Comparison of ENCODE assay signal across 7 cellular contexts in genomic region chr13:49246850-49247721, GRCh38. TPM values are rescaled to one million over a fixed set of nuclear protein-coding genes. Genes with fewer than 3 reads are reported as not detected.
A peak's percentile ranks its signal among the peaks of the same experiment; 100 is the strongest.
DNase-seq lines count a peak whose midpoint lies in the region; ATAC-seq and TF ChIP-seq lines count a peak whose summit lies in the region.

No MANE protein-coding gene starts in this region.

- WGBS in gastroesophageal sphincter (ENCODE audit: low coverage in 1 of 2), 2 donors: 0 to 2% methylated on average over 3 to 5 of the region's 6 CpGs

- H3K27me3 ChIP-seq in SU-DHL-6 (ENCODE audit: low read length) (no peaks in the 10 kb centered on the region), gastroesophageal sphincter (no peaks in the 10 kb centered on the region), rectal smooth muscle tissue (ENCODE audit: control insufficient read depth, insufficient read depth, low read length) (no peaks in the 10 kb centered on the region)

- DNase-seq in AG20443 (ENCODE audit: low spot score): no peak
- no peak for DNase-seq in SHP77 treated with DMSO at 0.1 percent for 48 hours (lab: John Stamatoyannopoulos, UW)

- H3K79me2 ChIP-seq in SU-DHL-6 (ENCODE audit: insufficient read depth, low read length): no peaks in the 10 kb centered on the region; the same call in 1 of the 2 replicates

- H3K4me3 ChIP-seq in SU-DHL-6 (ENCODE audit: insufficient read depth, low read length, poor library complexity, severe bottlenecking) (peak overlapping the region; percentile 83), gastroesophageal sphincter (peak overlapping the region; percentile 74 to 76), rectal smooth muscle tissue (ENCODE audit: low read length) (peak overlapping the region; percentile 98)

- H4K20me1 ChIP-seq in SU-DHL-6 (ENCODE audit: low read depth, low read length): no peaks in the 10 kb centered on the region

- H3K4me1 ChIP-seq in gastroesophageal sphincter: peaks cover 0 to 46% (median 4%) of the 10 kb centered on the region in 3 donors
- H3K4me1 ChIP-seq in rectal smooth muscle tissue (ENCODE audit: control insufficient read depth, insufficient read depth, low read length): peaks cover 4% of the 10 kb centered on the region

- H3K9me3 ChIP-seq in SU-DHL-6 (ENCODE audit: insufficient read depth, low read length) (no peaks in the 10 kb centered on the region), gastroesophageal sphincter (no peaks in the 10 kb centered on the region)

- peak; percentile 44 for ATAC-seq in GM18909 (IDR thresholded peaks at IDR 0.05; ENCODE audit: poor library complexity, unreplicated experiment)
- ATAC-seq in HG02852 (IDR thresholded peaks at IDR 0.05; ENCODE audit: unreplicated experiment): peak; percentile 35
- ATAC-seq in gastroesophageal sphincter: peak; percentile 77

- no peak for TF ChIP-seq EP300 in gastroesophageal sphincter (IDR thresholded peaks at IDR 0.05)

- no peaks in the 10 kb centered on the region; the same call in 1 of the 2 replicates for H3F3A ChIP-seq in SU-DHL-6 (ENCODE audit: insufficient read depth)

- no peak overlapping the region for H3K27ac ChIP-seq in SU-DHL-6 (ENCODE audit: low read depth, low read length)
- H3K27ac ChIP-seq in gastroesophageal sphincter: peak overlapping the region; percentile 86 to 98 (median 90)
- peak overlapping the region; percentile 89 for H3K27ac ChIP-seq in rectal smooth muscle tissue (ENCODE audit: low read depth, low read length)

- peak overlapping the region; percentile 94 for H3K4me2 ChIP-seq in SU-DHL-6 (ENCODE audit: low read depth, low read length, poor library complexity, severe bottlenecking)

- TF ChIP-seq CTCF in SU-DHL-6 (IDR thresholded peaks at IDR 0.05; ENCODE audit: insufficient read depth, low read length, poor library complexity, severe bottlenecking) (no peak), gastroesophageal sphincter (IDR thresholded peaks at IDR 0.05) (no peak)

- H3K36me3 ChIP-seq in SU-DHL-6 (ENCODE audit: low read length) (0 out of 2 replicates have a peak, but pooled peaks cover 5% of the 10 kb centered on the region), gastroesophageal sphincter (peaks cover 0 to 17% of the 10 kb centered on the region in 2 donors), rectal smooth muscle tissue (ENCODE audit: control insufficient read depth, insufficient read depth, low read length) (no peaks in the 10 kb centered on the region)

- H3K9me2 ChIP-seq in SU-DHL-6 (replicated peaks; ENCODE audit: insufficient read depth, low read length): no peaks in the 10 kb centered on the region

- no peak for TF ChIP-seq POLR2A in gastroesophageal sphincter (IDR thresholded peaks at IDR 0.05)

- H3K9ac ChIP-seq in SU-DHL-6 (ENCODE audit: low read length) (peak overlapping the region; percentile 81), rectal smooth muscle tissue (ENCODE audit: low read length) (peak overlapping the region; percentile 95)

- H2AFZ ChIP-seq in SU-DHL-6 (ENCODE audit: low read depth, low read length, severe bottlenecking): peak overlapping the region; percentile 94

RNA-seq across cellular contexts. Expression of gene CDADC1, which starts 0.6 kb away (rescaled TPM):
- total RNA-seq in gastroesophageal sphincter: 1 to 10 TPM; 5.8 to 9.3 (median 6.7) TPM

RNA-seq across cellular contexts. Expression of gene MLNR, which starts 26.9 kb away (rescaled TPM):
- total RNA-seq in gastroesophageal sphincter: under 1 TPM in 1 of 4 donors, not detected in 3; 0.35 TPM
